Comparison of ENCODE assay signal across 8 cellular contexts in genomic region chr17:16351831-16352230, GRCh38. TPM values are rescaled to one million over a fixed set of nuclear protein-coding genes. Genes with fewer than 3 reads are reported as not detected.
DNase-seq lines count a peak whose midpoint lies in the region; ATAC-seq and TF ChIP-seq lines count a peak whose summit lies in the region.

No MANE protein-coding gene starts in this region.

- no TSS peak for BruUV-seq in PC-9 (replicated peaks; lab: Mats Ljungman, UMichigan)

- H3K4me2 ChIP-seq in PC-9: peak overlapping the region; percentile 96

- intact Hi-C loops in PC-9 (cut with micrococcal nuclease; ENCODE audit: unreplicated experiment) (loop anchor here (5.0 kb wide), 2 partner anchors 65 to 135 kb away; partner anchors contain the start of genes NCOR1 and PIGL), prostate gland (cut with DNase I) (no loop called here)

- TF ChIP-seq POLR2A in prostate gland (IDR thresholded peaks at IDR 0.05): no peak

- CTCF ChIA-PET in PC-9 (lab: Charles Lee): no interaction called here

- POLR2A ChIA-PET in PC-9 (lab: Charles Lee; ENCODE audit: unreplicated experiment): no interaction called here

- H3K9me3 ChIP-seq in PC-9 (ENCODE audit: insufficient read depth, low read depth) (no peaks in the 10 kb centered on the region), prostate gland (no peaks in the 10 kb centered on the region)

- no peaks in the 10 kb centered on the region; the same call in 1 of the 2 replicates for H3F3A ChIP-seq in PC-9 (ENCODE audit: insufficient read depth, low read depth)

- H3K4me1 ChIP-seq in PC-9 (replicated peaks; ENCODE audit: insufficient read depth) (peaks cover 10% of the 10 kb centered on the region), prostate gland (replicated peaks) (no peaks in the 10 kb centered on the region)

- H4K20me1 ChIP-seq in PC-9 (ENCODE audit: insufficient read depth): no peaks in the 10 kb centered on the region

- H3K79me2 ChIP-seq in PC-9 (ENCODE audit: low read depth): peaks cover 13% of the 10 kb centered on the region

- peak; percentile 62 for DNase-seq in ELR (ENCODE audit: low read depth)
- DNase-seq in PC-9: no peak
- DNase-seq in epithelial cell of esophagus (ENCODE audit: low read depth): peak; percentile 44
- DNase-seq in prostate gland (ENCODE audit: low spot score): no peak
- DNase-seq in stimulated activated CD8-positive, alpha-beta memory T cell treated with anti-CD3 and anti-CD28 coated beads, Interleukin-4, amount 100 ng/mL, for 48 hours: no peak
- DNase-seq in NCI-H1694 (lab: John Stamatoyannopoulos, UW): no peak
- DNase-seq in dermis blood vessel endothelial cell: no peak

- H2AFZ ChIP-seq in PC-9: peak overlapping the region; percentile 82

- no peaks in the 10 kb centered on the region for H3K36me3 ChIP-seq in PC-9 (ENCODE audit: low read depth)
- H3K36me3 ChIP-seq in prostate gland: no peaks in the 10 kb centered on the region

- no peak overlapping the region for H3K27ac ChIP-seq in PC-9
- peak overlapping the region in 1 of 2 donors; percentile 43 for H3K27ac ChIP-seq in prostate gland

- no peak for ATAC-seq in GM21423 (IDR thresholded peaks at IDR 0.05; ENCODE audit: unreplicated experiment)

- H3K4me3 ChIP-seq in PC-9: peak overlapping the region; percentile 73
- H3K4me3 ChIP-seq in epithelial cell of esophagus (ENCODE audit: low read length): peak overlapping the region; percentile 43
- H3K4me3 ChIP-seq in prostate gland: peak overlapping the region; percentile 62 to 63

- TF ChIP-seq CTCF in PC-9 (conservative IDR thresholded peaks at IDR 0.05) (no peak), epithelial cell of esophagus (IDR thresholded peaks at IDR 0.05; ENCODE audit: insufficient read depth, low read depth, low read length, missing control alignments) (no peak), prostate gland (IDR thresholded peaks at IDR 0.05) (no peak)

- no peaks in the 10 kb centered on the region for H3K9me2 ChIP-seq in PC-9 (ENCODE audit: insufficient read depth)

- no peaks in the 10 kb centered on the region for H3K27me3 ChIP-seq in PC-9 (ENCODE audit: insufficient read depth, low read depth)
- no peaks in the 10 kb centered on the region for H3K27me3 ChIP-seq in prostate gland (replicated peaks; ENCODE audit: insufficient read depth)

- WGBS in prostate gland: 27% methylated on average over 10 of the region's 10 CpGs

RNA-seq across cellular contexts. Expression of gene CENPV, which starts 1.4 kb away (rescaled TPM):
- total RNA-seq in PC-9 (2021) (12.6 and 18.1 TPM in 2 replicates), prostate gland (10 to 100 TPM; 29.8 to 71.5 TPM), dermis blood vessel endothelial cell (8.2 and 14.1 TPM in 2 replicates)

RNA-seq across cellular contexts. Expression of gene UBB, which starts 29.1 kb away (rescaled TPM):
- 2,044 and 2,361 TPM in 2 replicates for total RNA-seq in PC-9 (2021)
- 1,000 to 10,000 TPM; 1,174 to 1,571 TPM for total RNA-seq in prostate gland
- 1,676 and 1,882 TPM in 2 replicates for total RNA-seq in dermis blood vessel endothelial cell

Comparison
In these comparisons a context has a peak if more than half of its experiments do, and no peak if none do; other contexts are left out.
1. DNase-seq: peak in ELR (single experiment) and epithelial cell of esophagus (single experiment); none in PC-9 (0 of 2), prostate gland (single experiment), stimulated activated CD8-positive, alpha-beta memory T cell treated with anti-CD3 and anti-CD28 coated beads, Interleukin-4, amount 100 ng/mL, for 48 hours (single experiment), NCI-H1694 (single experiment) and dermis blood vessel endothelial cell (single experiment).
2. Peak in every context shown above with its lines, with median percentiles within 50 percentile points of each other: H3K4me3 ChIP-seq.